ENCODE assay signal across 1 cellular context in the genomic region with DNA sequence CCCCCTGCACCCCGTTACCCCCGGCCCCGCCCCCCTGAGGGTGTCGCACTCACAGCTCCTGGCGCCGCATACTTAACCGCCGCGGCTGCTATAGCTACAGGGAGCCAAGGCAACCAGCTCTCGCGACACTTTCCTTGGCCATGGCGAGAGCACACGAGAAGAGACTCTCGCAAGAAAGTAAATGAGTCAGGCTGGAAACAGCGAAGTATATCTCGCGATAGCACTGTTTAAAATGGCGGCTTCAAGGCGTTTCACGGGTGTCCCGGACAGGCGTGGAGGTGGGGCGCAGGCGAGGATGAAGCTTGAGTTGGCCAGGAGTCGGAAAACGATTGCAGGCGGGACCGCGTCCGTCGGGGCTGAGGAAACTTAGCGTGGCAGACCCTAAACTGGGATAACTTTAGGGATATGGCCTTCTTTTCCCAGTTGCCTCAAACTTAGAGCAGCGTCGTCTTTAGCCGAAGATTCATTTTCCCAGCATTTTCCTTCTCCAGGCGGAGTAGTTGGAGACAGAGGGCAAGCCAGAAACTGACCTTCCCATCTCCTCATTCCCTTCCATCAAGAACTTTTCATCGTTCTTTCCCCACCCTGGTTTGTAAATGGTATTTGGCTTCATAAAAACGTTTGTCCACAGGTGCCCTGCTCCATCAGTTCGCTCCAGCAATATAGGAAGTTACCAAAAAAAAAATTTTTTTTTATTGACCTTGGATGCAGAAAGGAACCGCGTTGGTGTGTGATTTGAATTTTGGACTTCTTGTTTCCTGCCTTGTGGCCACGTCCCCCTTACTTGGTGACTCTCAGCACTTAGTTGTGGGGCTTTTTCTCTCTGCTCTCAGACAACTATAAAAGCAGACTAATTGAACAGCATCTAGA.
TF ChIP-seq lines count a peak whose summit lies in the region.

No MANE protein-coding gene starts in this region.

TF ChIP-seq in K562, 482 proteins besides CTCF, POLR2A, EP300 and RAD21 (continued from another document and continues in another):
- TF ChIP-seq, protein P1, sequence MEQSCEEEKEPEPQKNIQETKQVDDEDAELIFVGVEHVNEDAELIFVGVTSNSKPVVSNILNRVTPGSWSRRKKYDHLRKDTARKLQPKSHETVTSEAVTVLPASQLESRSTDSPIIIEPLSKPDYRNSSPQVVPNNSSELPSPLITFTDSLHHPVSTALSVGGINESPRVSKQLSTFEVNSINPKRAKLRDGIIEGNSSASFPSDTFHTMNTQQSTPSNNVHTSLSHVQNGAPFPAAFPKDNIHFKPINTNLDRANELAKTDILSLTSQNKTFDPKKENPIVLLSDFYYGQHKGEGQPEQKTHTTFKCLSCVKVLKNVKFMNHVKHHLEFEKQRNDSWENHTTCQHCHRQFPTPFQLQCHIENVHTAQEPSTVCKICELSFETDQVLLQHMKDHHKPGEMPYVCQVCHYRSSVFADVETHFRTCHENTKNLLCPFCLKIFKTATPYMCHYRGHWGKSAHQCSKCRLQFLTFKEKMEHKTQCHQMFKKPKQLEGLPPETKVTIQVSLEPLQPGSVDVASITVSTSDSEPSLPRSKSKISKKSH (CRISPR knock-in tag; IDR thresholded peaks at IDR 0.05): no peak
- TF ChIP-seq POLR2AphosphoS5 (IDR thresholded peaks at IDR 0.05; ENCODE audit: control insufficient read depth, insufficient read depth, low read depth, low read length) (peak; percentile 96), MEF2A (IDR thresholded peaks at IDR 0.05; ENCODE audit: control insufficient read depth, low read depth, low read length) (no peak), ILK (tag; IDR thresholded peaks at IDR 0.05; ENCODE audit: borderline replicate concordance, low read depth) (no peak), KDM2B (CRISPR knock-in tag; IDR thresholded peaks at IDR 0.05) (no peak), NFIX (CRISPR knock-in tag; IDR thresholded peaks at IDR 0.05; ENCODE audit: low read depth) (no peak), ZNF717 (CRISPR knock-in tag; IDR thresholded peaks at IDR 0.05) (no peak), ZNF764 (CRISPR knock-in tag; IDR thresholded peaks at IDR 0.05; ENCODE audit: low read depth) (no peak), ZNF431 (CRISPR knock-in tag; IDR thresholded peaks at IDR 0.05) (no peak), RHOXF2B (CRISPR knock-in tag; conservative IDR thresholded peaks at IDR 0.05) (0 out of 2 replicates have a peak, but pooled peaks have one; percentile 43), SNIP1 (IDR thresholded peaks at IDR 0.05; ENCODE audit: low read depth) (no peak), ZNF23 (CRISPR knock-in tag; IDR thresholded peaks at IDR 0.05) (no peak), U2AF1 (optimal IDR thresholded peaks at IDR 0.05; ENCODE audit: low read depth, low read length) (no peak), SRSF1 (IDR thresholded peaks at IDR 0.05; ENCODE audit: low read depth, low read length) (no peak), ARID1B (IDR thresholded peaks at IDR 0.05) (no peak), ZNF699 (CRISPR knock-in tag; IDR thresholded peaks at IDR 0.05; ENCODE audit: insufficient replicate concordance) (no peak), FOXP1 (CRISPR knock-in tag; IDR thresholded peaks at IDR 0.05) (peak; percentile 94), ZC3H8 (IDR thresholded peaks at IDR 0.05) (no peak), CHD1 (IDR thresholded peaks at IDR 0.05; ENCODE audit: low read length) (peak; percentile 96), PTBP1 (IDR thresholded peaks at IDR 0.05; ENCODE audit: low read depth, low read length) (no peak), MXI1 (IDR thresholded peaks at IDR 0.05; ENCODE audit: low read depth, low read length) (peak; percentile 100), MBD2 (IDR thresholded peaks at IDR 0.05; ENCODE audit: borderline replicate concordance, low read depth) (peak; percentile 84; the same call in 1 of the 2 replicates)
- TF ChIP-seq, protein P2, sequence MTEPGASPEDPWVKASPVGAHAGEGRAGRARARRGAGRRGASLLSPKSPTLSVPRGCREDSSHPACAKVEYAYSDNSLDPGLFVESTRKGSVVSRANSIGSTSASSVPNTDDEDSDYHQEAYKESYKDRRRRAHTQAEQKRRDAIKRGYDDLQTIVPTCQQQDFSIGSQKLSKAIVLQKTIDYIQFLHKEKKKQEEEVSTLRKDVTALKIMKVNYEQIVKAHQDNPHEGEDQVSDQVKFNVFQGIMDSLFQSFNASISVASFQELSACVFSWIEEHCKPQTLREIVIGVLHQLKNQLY (CRISPR knock-in tag; conservative IDR thresholded peaks at IDR 0.05): no peak
- TF ChIP-seq, protein P3, sequence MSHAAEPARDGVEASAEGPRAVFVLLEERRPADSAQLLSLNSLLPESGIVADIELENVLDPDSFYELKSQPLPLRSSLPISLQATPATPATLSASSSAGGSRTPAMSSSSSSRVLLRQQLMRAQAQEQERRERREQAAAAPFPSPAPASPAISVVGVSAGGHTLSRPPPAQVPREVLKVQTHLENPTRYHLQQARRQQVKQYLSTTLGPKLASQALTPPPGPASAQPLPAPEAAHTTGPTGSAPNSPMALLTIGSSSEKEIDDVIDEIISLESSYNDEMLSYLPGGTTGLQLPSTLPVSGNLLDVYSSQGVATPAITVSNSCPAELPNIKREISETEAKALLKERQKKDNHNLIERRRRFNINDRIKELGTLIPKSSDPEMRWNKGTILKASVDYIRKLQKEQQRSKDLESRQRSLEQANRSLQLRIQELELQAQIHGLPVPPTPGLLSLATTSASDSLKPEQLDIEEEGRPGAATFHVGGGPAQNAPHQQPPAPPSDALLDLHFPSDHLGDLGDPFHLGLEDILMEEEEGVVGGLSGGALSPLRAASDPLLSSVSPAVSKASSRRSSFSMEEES (CRISPR knock-in tag; IDR thresholded peaks at IDR 0.05): no peak
- TF ChIP-seq, protein P4, sequence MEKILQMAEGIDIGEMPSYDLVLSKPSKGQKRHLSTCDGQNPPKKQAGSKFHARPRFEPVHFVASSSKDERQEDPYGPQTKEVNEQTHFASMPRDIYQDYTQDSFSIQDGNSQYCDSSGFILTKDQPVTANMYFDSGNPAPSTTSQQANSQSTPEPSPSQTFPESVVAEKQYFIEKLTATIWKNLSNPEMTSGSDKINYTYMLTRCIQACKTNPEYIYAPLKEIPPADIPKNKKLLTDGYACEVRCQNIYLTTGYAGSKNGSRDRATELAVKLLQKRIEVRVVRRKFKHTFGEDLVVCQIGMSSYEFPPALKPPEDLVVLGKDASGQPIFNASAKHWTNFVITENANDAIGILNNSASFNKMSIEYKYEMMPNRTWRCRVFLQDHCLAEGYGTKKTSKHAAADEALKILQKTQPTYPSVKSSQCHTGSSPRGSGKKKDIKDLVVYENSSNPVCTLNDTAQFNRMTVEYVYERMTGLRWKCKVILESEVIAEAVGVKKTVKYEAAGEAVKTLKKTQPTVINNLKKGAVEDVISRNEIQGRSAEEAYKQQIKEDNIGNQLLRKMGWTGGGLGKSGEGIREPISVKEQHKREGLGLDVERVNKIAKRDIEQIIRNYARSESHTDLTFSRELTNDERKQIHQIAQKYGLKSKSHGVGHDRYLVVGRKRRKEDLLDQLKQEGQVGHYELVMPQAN (IDR thresholded peaks at IDR 0.05; ENCODE audit: borderline replicate concordance): peak; percentile 14; the same call in 1 of the 2 replicates
- TF ChIP-seq, protein P5, sequence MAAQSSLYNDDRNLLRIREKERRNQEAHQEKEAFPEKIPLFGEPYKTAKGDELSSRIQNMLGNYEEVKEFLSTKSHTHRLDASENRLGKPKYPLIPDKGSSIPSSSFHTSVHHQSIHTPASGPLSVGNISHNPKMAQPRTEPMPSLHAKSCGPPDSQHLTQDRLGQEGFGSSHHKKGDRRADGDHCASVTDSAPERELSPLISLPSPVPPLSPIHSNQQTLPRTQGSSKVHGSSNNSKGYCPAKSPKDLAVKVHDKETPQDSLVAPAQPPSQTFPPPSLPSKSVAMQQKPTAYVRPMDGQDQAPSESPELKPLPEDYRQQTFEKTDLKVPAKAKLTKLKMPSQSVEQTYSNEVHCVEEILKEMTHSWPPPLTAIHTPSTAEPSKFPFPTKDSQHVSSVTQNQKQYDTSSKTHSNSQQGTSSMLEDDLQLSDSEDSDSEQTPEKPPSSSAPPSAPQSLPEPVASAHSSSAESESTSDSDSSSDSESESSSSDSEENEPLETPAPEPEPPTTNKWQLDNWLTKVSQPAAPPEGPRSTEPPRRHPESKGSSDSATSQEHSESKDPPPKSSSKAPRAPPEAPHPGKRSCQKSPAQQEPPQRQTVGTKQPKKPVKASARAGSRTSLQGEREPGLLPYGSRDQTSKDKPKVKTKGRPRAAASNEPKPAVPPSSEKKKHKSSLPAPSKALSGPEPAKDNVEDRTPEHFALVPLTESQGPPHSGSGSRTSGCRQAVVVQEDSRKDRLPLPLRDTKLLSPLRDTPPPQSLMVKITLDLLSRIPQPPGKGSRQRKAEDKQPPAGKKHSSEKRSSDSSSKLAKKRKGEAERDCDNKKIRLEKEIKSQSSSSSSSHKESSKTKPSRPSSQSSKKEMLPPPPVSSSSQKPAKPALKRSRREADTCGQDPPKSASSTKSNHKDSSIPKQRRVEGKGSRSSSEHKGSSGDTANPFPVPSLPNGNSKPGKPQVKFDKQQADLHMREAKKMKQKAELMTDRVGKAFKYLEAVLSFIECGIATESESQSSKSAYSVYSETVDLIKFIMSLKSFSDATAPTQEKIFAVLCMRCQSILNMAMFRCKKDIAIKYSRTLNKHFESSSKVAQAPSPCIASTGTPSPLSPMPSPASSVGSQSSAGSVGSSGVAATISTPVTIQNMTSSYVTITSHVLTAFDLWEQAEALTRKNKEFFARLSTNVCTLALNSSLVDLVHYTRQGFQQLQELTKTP (IDR thresholded peaks at IDR 0.05; ENCODE audit: low read depth in 1 of 2, partially characterized antibody in 2 of 2): peak in 1 of 2 experiments; percentile 72
- TF ChIP-seq, protein P6, sequence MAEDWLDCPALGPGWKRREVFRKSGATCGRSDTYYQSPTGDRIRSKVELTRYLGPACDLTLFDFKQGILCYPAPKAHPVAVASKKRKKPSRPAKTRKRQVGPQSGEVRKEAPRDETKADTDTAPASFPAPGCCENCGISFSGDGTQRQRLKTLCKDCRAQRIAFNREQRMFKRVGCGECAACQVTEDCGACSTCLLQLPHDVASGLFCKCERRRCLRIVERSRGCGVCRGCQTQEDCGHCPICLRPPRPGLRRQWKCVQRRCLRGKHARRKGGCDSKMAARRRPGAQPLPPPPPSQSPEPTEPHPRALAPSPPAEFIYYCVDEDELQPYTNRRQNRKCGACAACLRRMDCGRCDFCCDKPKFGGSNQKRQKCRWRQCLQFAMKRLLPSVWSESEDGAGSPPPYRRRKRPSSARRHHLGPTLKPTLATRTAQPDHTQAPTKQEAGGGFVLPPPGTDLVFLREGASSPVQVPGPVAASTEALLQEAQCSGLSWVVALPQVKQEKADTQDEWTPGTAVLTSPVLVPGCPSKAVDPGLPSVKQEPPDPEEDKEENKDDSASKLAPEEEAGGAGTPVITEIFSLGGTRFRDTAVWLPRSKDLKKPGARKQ (CRISPR knock-in tag; IDR thresholded peaks at IDR 0.05): no peak
- TF ChIP-seq, protein P7, sequence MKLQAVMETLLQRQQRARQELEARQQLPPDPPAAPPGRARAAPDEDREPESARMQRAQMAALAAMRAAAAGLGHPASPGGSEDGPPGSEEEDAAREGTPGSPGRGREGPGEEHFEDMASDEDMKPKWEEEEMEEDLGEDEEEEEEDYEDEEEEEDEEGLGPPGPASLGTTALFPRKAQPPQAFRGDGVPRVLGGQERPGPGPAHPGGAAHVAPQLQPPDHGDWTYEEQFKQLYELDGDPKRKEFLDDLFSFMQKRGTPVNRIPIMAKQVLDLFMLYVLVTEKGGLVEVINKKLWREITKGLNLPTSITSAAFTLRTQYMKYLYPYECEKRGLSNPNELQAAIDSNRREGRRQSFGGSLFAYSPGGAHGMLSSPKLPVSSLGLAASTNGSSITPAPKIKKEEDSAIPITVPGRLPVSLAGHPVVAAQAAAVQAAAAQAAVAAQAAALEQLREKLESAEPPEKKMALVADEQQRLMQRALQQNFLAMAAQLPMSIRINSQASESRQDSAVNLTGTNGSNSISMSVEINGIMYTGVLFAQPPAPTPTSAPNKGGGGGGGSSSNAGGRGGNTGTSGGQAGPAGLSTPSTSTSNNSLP (IDR thresholded peaks at IDR 0.05; ENCODE audit: borderline replicate concordance, low read depth, low read length): no peak
- TF ChIP-seq, protein P8, sequence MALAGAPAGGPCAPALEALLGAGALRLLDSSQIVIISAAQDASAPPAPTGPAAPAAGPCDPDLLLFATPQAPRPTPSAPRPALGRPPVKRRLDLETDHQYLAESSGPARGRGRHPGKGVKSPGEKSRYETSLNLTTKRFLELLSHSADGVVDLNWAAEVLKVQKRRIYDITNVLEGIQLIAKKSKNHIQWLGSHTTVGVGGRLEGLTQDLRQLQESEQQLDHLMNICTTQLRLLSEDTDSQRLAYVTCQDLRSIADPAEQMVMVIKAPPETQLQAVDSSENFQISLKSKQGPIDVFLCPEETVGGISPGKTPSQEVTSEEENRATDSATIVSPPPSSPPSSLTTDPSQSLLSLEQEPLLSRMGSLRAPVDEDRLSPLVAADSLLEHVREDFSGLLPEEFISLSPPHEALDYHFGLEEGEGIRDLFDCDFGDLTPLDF (CRISPR knock-in tag; IDR thresholded peaks at IDR 0.05): peak; percentile 82
- TF ChIP-seq, protein P9, sequence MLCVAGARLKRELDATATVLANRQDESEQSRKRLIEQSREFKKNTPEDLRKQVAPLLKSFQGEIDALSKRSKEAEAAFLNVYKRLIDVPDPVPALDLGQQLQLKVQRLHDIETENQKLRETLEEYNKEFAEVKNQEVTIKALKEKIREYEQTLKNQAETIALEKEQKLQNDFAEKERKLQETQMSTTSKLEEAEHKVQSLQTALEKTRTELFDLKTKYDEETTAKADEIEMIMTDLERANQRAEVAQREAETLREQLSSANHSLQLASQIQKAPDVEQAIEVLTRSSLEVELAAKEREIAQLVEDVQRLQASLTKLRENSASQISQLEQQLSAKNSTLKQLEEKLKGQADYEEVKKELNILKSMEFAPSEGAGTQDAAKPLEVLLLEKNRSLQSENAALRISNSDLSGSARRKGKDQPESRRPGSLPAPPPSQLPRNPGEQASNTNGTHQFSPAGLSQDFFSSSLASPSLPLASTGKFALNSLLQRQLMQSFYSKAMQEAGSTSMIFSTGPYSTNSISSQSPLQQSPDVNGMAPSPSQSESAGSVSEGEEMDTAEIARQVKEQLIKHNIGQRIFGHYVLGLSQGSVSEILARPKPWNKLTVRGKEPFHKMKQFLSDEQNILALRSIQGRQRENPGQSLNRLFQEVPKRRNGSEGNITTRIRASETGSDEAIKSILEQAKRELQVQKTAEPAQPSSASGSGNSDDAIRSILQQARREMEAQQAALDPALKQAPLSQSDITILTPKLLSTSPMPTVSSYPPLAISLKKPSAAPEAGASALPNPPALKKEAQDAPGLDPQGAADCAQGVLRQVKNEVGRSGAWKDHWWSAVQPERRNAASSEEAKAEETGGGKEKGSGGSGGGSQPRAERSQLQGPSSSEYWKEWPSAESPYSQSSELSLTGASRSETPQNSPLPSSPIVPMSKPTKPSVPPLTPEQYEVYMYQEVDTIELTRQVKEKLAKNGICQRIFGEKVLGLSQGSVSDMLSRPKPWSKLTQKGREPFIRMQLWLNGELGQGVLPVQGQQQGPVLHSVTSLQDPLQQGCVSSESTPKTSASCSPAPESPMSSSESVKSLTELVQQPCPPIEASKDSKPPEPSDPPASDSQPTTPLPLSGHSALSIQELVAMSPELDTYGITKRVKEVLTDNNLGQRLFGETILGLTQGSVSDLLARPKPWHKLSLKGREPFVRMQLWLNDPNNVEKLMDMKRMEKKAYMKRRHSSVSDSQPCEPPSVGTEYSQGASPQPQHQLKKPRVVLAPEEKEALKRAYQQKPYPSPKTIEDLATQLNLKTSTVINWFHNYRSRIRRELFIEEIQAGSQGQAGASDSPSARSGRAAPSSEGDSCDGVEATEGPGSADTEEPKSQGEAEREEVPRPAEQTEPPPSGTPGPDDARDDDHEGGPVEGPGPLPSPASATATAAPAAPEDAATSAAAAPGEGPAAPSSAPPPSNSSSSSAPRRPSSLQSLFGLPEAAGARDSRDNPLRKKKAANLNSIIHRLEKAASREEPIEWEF (CRISPR knock-in tag; IDR thresholded peaks at IDR 0.05): no peak
